In the genomic region with DNA sequence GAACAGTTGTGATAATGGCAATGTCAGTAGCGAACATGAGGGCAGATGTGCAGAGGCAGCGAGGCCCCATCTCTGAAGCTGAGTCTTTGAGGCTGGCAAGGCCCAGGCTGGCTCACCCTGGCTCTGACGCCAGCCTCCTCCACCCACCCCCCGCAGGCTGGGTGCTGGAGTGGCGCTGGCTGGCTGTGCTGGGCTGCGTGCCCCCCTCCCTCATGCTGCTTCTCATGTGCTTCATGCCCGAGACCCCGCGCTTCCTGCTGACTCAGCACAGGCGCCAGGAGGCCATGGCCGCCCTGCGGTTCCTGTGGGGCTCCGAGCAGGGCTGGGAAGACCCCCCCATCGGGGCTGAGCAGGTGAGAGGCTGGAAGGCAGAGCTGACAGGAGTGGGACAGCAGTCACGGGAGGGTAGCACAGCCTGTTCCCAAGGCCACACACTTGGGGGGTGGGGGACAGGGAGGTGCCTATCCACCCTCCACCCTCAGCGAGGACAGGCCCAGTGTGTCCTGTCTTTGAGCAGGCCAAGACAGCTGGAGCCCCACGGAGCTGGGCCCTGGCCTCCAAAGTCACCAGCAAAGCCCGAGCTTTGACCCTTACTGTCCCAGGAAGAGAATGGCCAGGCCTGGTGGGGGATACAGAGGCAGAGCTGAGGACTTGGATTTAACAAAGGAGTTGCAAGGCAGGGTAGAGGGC, we compare ENCODE assay signal across 21 cellular contexts. TPM values are rescaled to one million over a fixed set of nuclear protein-coding genes. Genes with fewer than 3 reads are reported as not detected.
"Had no signal": no experiment of that assay in that cellular context is flagged by ENCODE, and none has a peak within 500 bp of the region (broad histone marks: within the 10 kb centered on the region; RNA-seq: fewer than 3 reads in every experiment).

No MANE protein-coding gene starts in this region.

- H3K4me3 ChIP-seq: heart right ventricle, ovary, tibial artery, uterus had no signal

- H3K27ac ChIP-seq: heart right ventricle, ovary, tibial artery, uterus had no signal

- H3K36me3 ChIP-seq: ovary, uterus had no signal

- DNase-seq: activated CD4-positive, alpha-beta T cell treated with anti-CD3 and anti-CD28 coated beads, Interleukin-2, amount 10 ng/mL, durations not matched to agents 24 days and 14 days; activated CD8-positive, alpha-beta T cell treated with anti-CD3 and anti-CD28 coated beads for 36 hours; activated naive CD4-positive, alpha-beta T cell; activated naive CD8-positive, alpha-beta T cell treated with anti-CD3 and anti-CD28 coated beads for 36 hours; activated T-cell treated with anti-CD3 and anti-CD28 coated beads, Interleukin-2, amount 50 U/mL, for 1 hour; amniotic stem cell; central memory CD4-positive, alpha-beta T cell; cortex of kidney; effector CD4-positive, alpha-beta T cell; heart right ventricle; left ventricle myocardium superior; naive thymus-derived CD4-positive, alpha-beta T cell; ovary; stimulated activated CD4-positive, alpha-beta T cell treated with anti-CD3 and anti-CD28 coated beads, Interleukin-1b, Interleukin-23, amount 100 ng/mL, for 48 hours; stimulated activated CD8-positive, alpha-beta memory T cell treated with anti-CD3 and anti-CD28 coated beads, Interleukin-4, amount 100 ng/mL, for 48 hours; stimulated activated naive CD4-positive, alpha-beta T cell; T-helper 1 cell; T-helper 9 cell; tibial artery; uterus had no signal

- H3K27me3 ChIP-seq: heart right ventricle, ovary, tibial artery, uterus had no signal

- H3K9me3 ChIP-seq: heart right ventricle, ovary, tibial artery, uterus had no signal

- ATAC-seq: activated CD8-positive, alpha-beta T cell treated with anti-CD3 and anti-CD28 coated beads for 36 hours; activated T-helper 17 cell treated with anti-CD3 and anti-CD28 coated beads, Interleukin-2, amount 50 U/mL, for 72 hours; heart right ventricle; left ventricle myocardium superior; naive thymus-derived CD4-positive, alpha-beta T cell had no signal

RNA-seq across cellular contexts. Expression of a gene that starts 5.6 kb away (rescaled TPM):
- polyA plus RNA-seq: naive thymus-derived CD4-positive, alpha-beta T cell had no signal
